15 cellular contexts compared by ENCODE assay signal in the genomic region with DNA sequence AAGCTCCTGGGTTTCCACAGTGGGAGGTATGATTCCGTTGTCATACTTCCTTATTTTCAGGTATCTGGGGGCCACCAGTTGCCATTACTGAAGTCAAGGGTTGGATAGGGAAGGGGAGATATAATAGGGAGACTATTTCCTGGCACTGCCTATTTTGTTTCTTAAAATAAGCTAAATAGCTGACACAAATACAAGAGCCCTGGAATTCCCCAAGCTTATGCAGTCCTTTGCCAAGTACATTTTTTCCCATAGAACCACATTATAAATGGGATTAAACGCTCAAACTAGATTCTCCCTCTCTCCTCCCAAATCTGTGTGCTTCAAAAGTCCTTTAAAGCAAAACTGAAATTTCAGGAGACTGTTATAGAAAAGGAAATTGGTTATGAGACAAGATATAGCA.
"Had no signal": no experiment of that assay in that cellular context is flagged by ENCODE, and none has a peak within 500 bp of the region (broad histone marks: within the 10 kb centered on the region; RNA-seq: fewer than 3 reads in every experiment).

No MANE protein-coding gene starts in this region.

- H3K27me3 Mint-ChIP-seq: activated CD8-positive, alpha-beta T cell treated with anti-CD3 and anti-CD28 coated beads for 36 hours; naive thymus-derived CD4-positive, alpha-beta T cell; T-helper 17 cell had no signal

- ATAC-seq: activated CD8-positive, alpha-beta T cell treated with anti-CD3 and anti-CD28 coated beads for 36 hours; activated naive CD4-positive, alpha-beta T cell treated with anti-CD3 and anti-CD28 coated beads, Interleukin-2, amount 50 U/mL, for 72 hours; esophagus mucosa; lower lobe of right lung; naive thymus-derived CD4-positive, alpha-beta T cell; sciatic nerve; T-helper 17 cell had no signal

- H3K27ac Mint-ChIP-seq: activated CD8-positive, alpha-beta T cell treated with anti-CD3 and anti-CD28 coated beads for 36 hours; activated naive CD4-positive, alpha-beta T cell treated with anti-CD3 and anti-CD28 coated beads, Interleukin-2, amount 50 U/mL, for 72 hours; naive thymus-derived CD4-positive, alpha-beta T cell; T-helper 17 cell had no signal

- H3K27ac ChIP-seq: breast epithelium, lower lobe of right lung, ovary had no signal

- H3K4me3 ChIP-seq: breast epithelium, lower lobe of right lung, ovary had no signal

- H3K9me3 ChIP-seq: breast epithelium, lower lobe of right lung had no signal

- DNase-seq: activated CD4-positive, alpha-beta T cell treated with anti-CD3 and anti-CD28 coated beads for 4 hours; activated CD8-positive, alpha-beta T cell treated with anti-CD3 and anti-CD28 coated beads for 36 hours; activated effector memory CD4-positive, alpha-beta T cell treated with anti-CD3 and anti-CD28 coated beads, Interleukin-2, amount 50 U/mL, for 16 hours; activated T-cell treated with anti-CD3 and anti-CD28 coated beads, Interleukin-2, amount 50 U/mL, for 48 hours; amygdala; head of caudate nucleus; lower lobe of right lung; naive thymus-derived CD4-positive, alpha-beta T cell; ovary; stimulated activated CD4-positive, alpha-beta T cell treated with anti-CD3 and anti-CD28 coated beads, Interleukin-1b, Interleukin-23, amount 100 ng/mL, for 48 hours; T-helper 17 cell had no signal

- H3K36me3 ChIP-seq: breast epithelium, ovary had no signal

- H3K4me1 ChIP-seq: breast epithelium, lower lobe of right lung had no signal

- H3K4me3 Mint-ChIP-seq: activated CD8-positive, alpha-beta T cell treated with anti-CD3 and anti-CD28 coated beads for 36 hours; naive thymus-derived CD4-positive, alpha-beta T cell; T-helper 17 cell had no signal

- H3K4me1 Mint-ChIP-seq: T-helper 17 cell had no signal

- H3K27me3 ChIP-seq: breast epithelium, ovary had no signal
